ENCODE assay signal across 8 cellular contexts in the genomic region with DNA sequence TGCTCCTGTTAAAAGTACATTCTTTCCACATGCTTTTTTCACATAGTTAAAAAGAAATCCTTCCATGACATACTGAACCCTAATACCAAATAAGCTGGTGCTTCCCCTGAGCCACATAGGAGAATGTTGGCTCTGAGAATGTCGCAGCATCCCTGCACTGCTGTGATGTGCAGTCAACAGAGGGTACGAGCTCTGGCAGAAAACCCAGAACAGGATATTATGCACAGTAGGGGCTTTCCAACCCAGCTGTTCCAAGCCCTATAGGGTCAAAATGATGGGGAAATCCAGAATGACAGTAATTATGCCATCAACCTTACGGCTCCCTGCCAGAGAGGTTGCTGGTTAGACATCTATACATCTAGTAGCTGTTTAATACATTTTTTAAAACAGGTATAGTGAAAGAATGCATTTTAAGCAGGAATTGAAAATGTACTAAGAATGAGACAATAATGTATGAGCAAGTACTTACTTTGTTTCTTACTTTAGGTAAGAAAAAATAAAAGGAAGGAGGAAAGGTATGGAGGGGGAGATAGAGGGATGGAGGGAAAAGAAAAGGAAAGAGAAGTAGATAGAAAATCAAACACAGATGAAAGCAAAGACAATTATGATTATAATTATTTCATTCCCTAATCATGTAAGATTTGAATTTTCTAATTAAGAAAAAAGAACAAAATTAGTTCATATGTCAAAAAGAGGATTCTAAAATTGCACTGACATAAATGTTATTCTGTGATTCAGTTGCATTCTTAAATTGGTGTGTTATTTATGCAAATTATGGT.
DNase-seq lines count a peak whose midpoint lies in the region; ATAC-seq and TF ChIP-seq lines count a peak whose summit lies in the region.

No MANE protein-coding gene starts in this region.

- no peaks in the 10 kb centered on the region for H3K4me1 ChIP-seq in vagina

- peak overlapping the region; percentile 60 to 65 for H3K4me3 Mint-ChIP-seq in stimulated activated naive B cell treated with anti-CD40 and anti-IgM and Interleukin-4, amounts not matched to agents 10 μg/mL and 1 μg/mL and 100 μg/mL, for 72 hours

- peaks cover 33 to 46% of the 10 kb centered on the region in 2 donors for H3K4me1 Mint-ChIP-seq in stimulated activated naive B cell treated with anti-CD40 and anti-IgM and Interleukin-4, amounts not matched to agents 10 μg/mL and 1 μg/mL and 100 μg/mL, for 72 hours

- no peaks in the 10 kb centered on the region for H3K9me3 Mint-ChIP-seq in stimulated activated naive B cell treated with anti-CD40 and anti-IgM and Interleukin-4, amounts not matched to agents 10 μg/mL and 1 μg/mL and 100 μg/mL, for 72 hours

- no peak for TF ChIP-seq POLR2A in vagina (IDR thresholded peaks at IDR 0.05)

- no peaks in the 10 kb centered on the region for H3K27me3 Mint-ChIP-seq in stimulated activated naive B cell treated with anti-CD40 and anti-IgM and Interleukin-4, amounts not matched to agents 10 μg/mL and 1 μg/mL and 100 μg/mL, for 72 hours

- H3K4me3 ChIP-seq in vagina, result no peak overlapping the region

- H3K36me3 Mint-ChIP-seq in stimulated activated naive B cell treated with anti-CD40 and anti-IgM and Interleukin-4, amounts not matched to agents 10 μg/mL and 1 μg/mL and 100 μg/mL, for 72 hours, result no peaks in the 10 kb centered on the region

- H3K27me3 ChIP-seq in vagina, result no peaks in the 10 kb centered on the region

- TF ChIP-seq CTCF in vagina (IDR thresholded peaks at IDR 0.05), result no peak

- peak; percentile 31 for DNase-seq in NK-92 treated with Interleukin-12 subunit alpha and Interleukin-12 subunit beta, amount 100 ng/mL, for 24 hours (lab: John Stamatoyannopoulos, UW)
- DNase-seq in NK-92 (lab: John Stamatoyannopoulos, UW; ENCODE audit: unreplicated experiment) (no peak), NCI-H1417 treated with DMSO at 0.1 percent for 48 hours (lab: John Stamatoyannopoulos, UW) (no peak), ureter (ENCODE audit: low spot score) (no peak), vagina (ENCODE audit: extremely low spot score in 2 of 2) (no peak)
- DNase-seq in activated gamma-delta T cell treated with anti-CD3 and anti-CD28 coated beads, Interleukin-2, amount 50 U/mL, for 16 hours (ENCODE audit: low read depth), result peak; percentile 37
- DNase-seq in stimulated activated naive B cell treated with anti-CD40 and anti-IgM and Interleukin-4, amounts not matched to agents 10 μg/mL and 1 μg/mL and 100 μg/mL, for 72 hours, result peak; percentile 64

- no peaks in the 10 kb centered on the region for H3K36me3 ChIP-seq in vagina

- no peaks in the 10 kb centered on the region for H3K9me3 ChIP-seq in vagina

- intact Hi-C loops in vagina (cut with DNase I), result no loop called here

- H3K27ac Mint-ChIP-seq in stimulated activated naive B cell treated with anti-CD40 and anti-IgM and Interleukin-4, amounts not matched to agents 10 μg/mL and 1 μg/mL and 100 μg/mL, for 72 hours, result peak overlapping the region; percentile 91

- H3K27ac ChIP-seq in vagina, result no peak overlapping the region

- ATAC-seq in HG03521 (IDR thresholded peaks at IDR 0.05; ENCODE audit: unreplicated experiment), result peak; percentile 37
- peak; percentile 89 for ATAC-seq in stimulated activated naive B cell treated with anti-CD40 and anti-IgM and Interleukin-4, amounts not matched to agents 10 μg/mL and 1 μg/mL and 100 μg/mL, for 72 hours (replicated peaks)

Comparison
In these comparisons a context has a peak if more than half of its experiments do, and no peak if none do; other contexts are left out.
1. DNase-seq: peak in NK-92 treated with Interleukin-12 subunit alpha and Interleukin-12 subunit beta, amount 100 ng/mL, for 24 hours (single experiment), activated gamma-delta T cell treated with anti-CD3 and anti-CD28 coated beads, Interleukin-2, amount 50 U/mL, for 16 hours (single experiment) and stimulated activated naive B cell treated with anti-CD40 and anti-IgM and Interleukin-4, amounts not matched to agents 10 μg/mL and 1 μg/mL and 100 μg/mL, for 72 hours (single experiment); none in NK-92 (single experiment), NCI-H1417 treated with DMSO at 0.1 percent for 48 hours (single experiment), ureter (single experiment) and vagina (0 of 2).